In genomic region chr5:131278796-131279124, GRCh38 we compare ENCODE assay signal across 8 cellular contexts. TPM values are rescaled to one million over a fixed set of nuclear protein-coding genes. Genes with fewer than 3 reads are reported as not detected.
A peak's percentile ranks its signal among the peaks of the same experiment; 100 is the strongest.
DNase-seq lines count a peak whose midpoint lies in the region; ATAC-seq and TF ChIP-seq lines count a peak whose summit lies in the region.
"Not testable (repeated sequence)": the region's sequence is repeated elsewhere in the genome, so short reads cannot be mapped to it uniquely, and the experiment has no call there.

No MANE protein-coding gene starts in this region.

- H3K27ac ChIP-seq in CD4-positive, alpha-beta memory T cell (ENCODE audit: low read depth, low read length) = not testable (repeated sequence)
- H3K27ac ChIP-seq in Karpas-422 (ENCODE audit: low read length) = peak overlapping the region; percentile 67

- intact Hi-C loops in CD4-positive, alpha-beta memory T cell (cut with micrococcal nuclease); dendritic cell treated with granulocyte-macrophage colony-stimulating factor and Interleukin-4, amounts not matched to agents 40 ng/mL and 50 ng/mL, for 4 days (cut with micrococcal nuclease): not testable (repeated sequence)
- intact Hi-C loops in natural killer cell (cut with micrococcal nuclease) = loop anchor here (5.0 kb wide), 1 partner anchor 71 kb away; no protein-coding TSS in a partner anchor

- not testable (repeated sequence) for H3K9me2 ChIP-seq in Karpas-422 (replicated peaks; ENCODE audit: insufficient read depth, low read length)

- peak overlapping the region; percentile 52 for H3K4me2 ChIP-seq in Karpas-422 (ENCODE audit: low read depth, low read length, poor library complexity, severe bottlenecking)

- H3K27ac Mint-ChIP-seq in CD4-positive, alpha-beta memory T cell = peak overlapping the region; percentile 76 to 96 (median 92)
- peak overlapping the region; percentile 92 for H3K27ac Mint-ChIP-seq in T-helper 2 cell treated with Interferon-gamma antibody and Interleukin-4, amounts not matched to agents 5 μg/mL and 100 μg/mL, for 36 hours
- H3K27ac Mint-ChIP-seq in activated T-cell treated with anti-CD3 and anti-CD28 coated beads, Interleukin-2, amount 50 U/mL, for 24 hours = peak overlapping the region; percentile 93
- H3K27ac Mint-ChIP-seq in activated naive CD8-positive, alpha-beta T cell = peak overlapping the region; percentile 95
- H3K27ac Mint-ChIP-seq in dendritic cell treated with granulocyte-macrophage colony-stimulating factor and Interleukin-4, amounts not matched to agents 40 ng/mL and 50 ng/mL, for 4 days = peak overlapping the region; percentile 57
- peak overlapping the region; percentile 82 to 93 for H3K27ac Mint-ChIP-seq in natural killer cell
- H3K27ac Mint-ChIP-seq in stimulated activated naive CD8-positive, alpha-beta T cell treated with anti-CD3 and anti-CD28 coated beads, Interleukin-15, amount 100 ng/mL, for 72 hours = peak overlapping the region; percentile 91 to 98

- CTCF ChIA-PET in CD4-positive, alpha-beta memory T cell (lab: Charles Lee; ENCODE audit: partially characterized antibody) = interaction anchor here (1.0 to 2.2 kb wide), 4 partner anchors 11 to 78 kb away, joined by 3 to 7 read pairs (median 3); no protein-coding TSS in a partner anchor

- H3K36me3 ChIP-seq in CD4-positive, alpha-beta memory T cell (ENCODE audit: insufficient read depth, low read length) = not testable (repeated sequence)
- H3K36me3 ChIP-seq in Karpas-422 (ENCODE audit: insufficient read depth, low read length) = peaks cover 13% of the 10 kb centered on the region; the same call in 1 of the 2 replicates

- peak overlapping the region; percentile 36 to 90 (median 67) for H3K4me3 Mint-ChIP-seq in CD4-positive, alpha-beta memory T cell
- H3K4me3 Mint-ChIP-seq in T-helper 2 cell treated with Interferon-gamma antibody and Interleukin-4, amounts not matched to agents 5 μg/mL and 100 μg/mL, for 36 hours = peak overlapping the region; percentile 33
- H3K4me3 Mint-ChIP-seq in activated T-cell treated with anti-CD3 and anti-CD28 coated beads, Interleukin-2, amount 50 U/mL, for 24 hours = peak overlapping the region; percentile 45
- peak overlapping the region; percentile 61 for H3K4me3 Mint-ChIP-seq in activated naive CD8-positive, alpha-beta T cell
- not testable (repeated sequence) for H3K4me3 Mint-ChIP-seq in dendritic cell treated with granulocyte-macrophage colony-stimulating factor and Interleukin-4, amounts not matched to agents 40 ng/mL and 50 ng/mL, for 4 days
- H3K4me3 Mint-ChIP-seq in natural killer cell = peak overlapping the region; percentile 78
- H3K4me3 Mint-ChIP-seq in stimulated activated naive CD8-positive, alpha-beta T cell treated with anti-CD3 and anti-CD28 coated beads, Interleukin-15, amount 100 ng/mL, for 72 hours = peak overlapping the region; percentile 47 to 89

- peak in 1 of 5 donors; percentile 51 for DNase-seq in CD4-positive, alpha-beta memory T cell
- DNase-seq in Karpas-422; T-helper 2 cell treated with Interferon-gamma antibody and Interleukin-4, amounts not matched to agents 5 μg/mL and 100 μg/mL, for 36 hours (ENCODE audit: low spot score); activated T-cell treated with anti-CD3 and anti-CD28 coated beads, Interleukin-2, amount 50 U/mL, for 24 hours; natural killer cell; stimulated activated naive CD8-positive, alpha-beta T cell treated with anti-CD3 and anti-CD28 coated beads, Interleukin-15, amount 100 ng/mL, for 72 hours: not testable (repeated sequence)

- H3K27me3 Mint-ChIP-seq in CD4-positive, alpha-beta memory T cell; T-helper 2 cell treated with Interferon-gamma antibody and Interleukin-4, amounts not matched to agents 5 μg/mL and 100 μg/mL, for 36 hours (ENCODE audit: low read depth); activated T-cell treated with anti-CD3 and anti-CD28 coated beads, Interleukin-2, amount 50 U/mL, for 24 hours; activated naive CD8-positive, alpha-beta T cell; dendritic cell treated with granulocyte-macrophage colony-stimulating factor and Interleukin-4, amounts not matched to agents 40 ng/mL and 50 ng/mL, for 4 days; natural killer cell (ENCODE audit: low read depth in 2 of 2); stimulated activated naive CD8-positive, alpha-beta T cell treated with anti-CD3 and anti-CD28 coated beads, Interleukin-15, amount 100 ng/mL, for 72 hours: not testable (repeated sequence)

- H3K36me3 Mint-ChIP-seq in CD4-positive, alpha-beta memory T cell = peaks cover 14 to 45% of the 10 kb centered on the region in 2 donors
- H3K36me3 Mint-ChIP-seq in T-helper 2 cell treated with Interferon-gamma antibody and Interleukin-4, amounts not matched to agents 5 μg/mL and 100 μg/mL, for 36 hours (ENCODE audit: low read depth) = peaks cover 58% of the 10 kb centered on the region
- H3K36me3 Mint-ChIP-seq in activated T-cell treated with anti-CD3 and anti-CD28 coated beads, Interleukin-2, amount 50 U/mL, for 24 hours (ENCODE audit: low read depth) = peaks cover 58% of the 10 kb centered on the region
- not testable (repeated sequence) for H3K36me3 Mint-ChIP-seq in activated naive CD8-positive, alpha-beta T cell; natural killer cell
- peaks cover 31% of the 10 kb centered on the region for H3K36me3 Mint-ChIP-seq in dendritic cell treated with granulocyte-macrophage colony-stimulating factor and Interleukin-4, amounts not matched to agents 40 ng/mL and 50 ng/mL, for 4 days (ENCODE audit: low read depth)

- H3K4me1 ChIP-seq in CD4-positive, alpha-beta memory T cell (ENCODE audit: insufficient read depth, low read length) = peaks cover 89% of the 10 kb centered on the region
- H3K4me1 ChIP-seq in Karpas-422 (ENCODE audit: low read length) = peaks cover 78% of the 10 kb centered on the region

- H3K27me3 ChIP-seq in CD4-positive, alpha-beta memory T cell (ENCODE audit: insufficient read depth, low read length); Karpas-422 (ENCODE audit: low read length): not testable (repeated sequence)

- peaks cover 0 to 15% (median 0%) of the 10 kb centered on the region in 8 donors for H3K9me3 Mint-ChIP-seq in CD4-positive, alpha-beta memory T cell
- not testable (repeated sequence) for H3K9me3 Mint-ChIP-seq in T-helper 2 cell treated with Interferon-gamma antibody and Interleukin-4, amounts not matched to agents 5 μg/mL and 100 μg/mL, for 36 hours; activated T-cell treated with anti-CD3 and anti-CD28 coated beads, Interleukin-2, amount 50 U/mL, for 24 hours; activated naive CD8-positive, alpha-beta T cell (ENCODE audit: low read depth); dendritic cell treated with granulocyte-macrophage colony-stimulating factor and Interleukin-4, amounts not matched to agents 40 ng/mL and 50 ng/mL, for 4 days; natural killer cell; stimulated activated naive CD8-positive, alpha-beta T cell treated with anti-CD3 and anti-CD28 coated beads, Interleukin-15, amount 100 ng/mL, for 72 hours

- H3K4me3 ChIP-seq in CD4-positive, alpha-beta memory T cell (ENCODE audit: low read length in 2 of 2); Karpas-422 (ENCODE audit: low read length): not testable (repeated sequence)

- peaks cover 56 to 87% (median 72%) of the 10 kb centered on the region in 4 donors for H3K4me1 Mint-ChIP-seq in CD4-positive, alpha-beta memory T cell
- H3K4me1 Mint-ChIP-seq in T-helper 2 cell treated with Interferon-gamma antibody and Interleukin-4, amounts not matched to agents 5 μg/mL and 100 μg/mL, for 36 hours (ENCODE audit: low read depth) = peaks cover 73% of the 10 kb centered on the region
- H3K4me1 Mint-ChIP-seq in activated T-cell treated with anti-CD3 and anti-CD28 coated beads, Interleukin-2, amount 50 U/mL, for 24 hours (ENCODE audit: low read depth) = peaks cover 93% of the 10 kb centered on the region
- H3K4me1 Mint-ChIP-seq in activated naive CD8-positive, alpha-beta T cell (ENCODE audit: low read depth) = peaks cover 93% of the 10 kb centered on the region
- H3K4me1 Mint-ChIP-seq in dendritic cell treated with granulocyte-macrophage colony-stimulating factor and Interleukin-4, amounts not matched to agents 40 ng/mL and 50 ng/mL, for 4 days (ENCODE audit: low read depth) = peaks cover 61% of the 10 kb centered on the region
- peaks cover 83 to 84% of the 10 kb centered on the region in 2 donors for H3K4me1 Mint-ChIP-seq in natural killer cell
- H3K4me1 Mint-ChIP-seq in stimulated activated naive CD8-positive, alpha-beta T cell treated with anti-CD3 and anti-CD28 coated beads, Interleukin-15, amount 100 ng/mL, for 72 hours = peaks cover 91% of the 10 kb centered on the region

- H3K9me3 ChIP-seq in CD4-positive, alpha-beta memory T cell (ENCODE audit: control insufficient read depth in 1 of 2, low read length in 2 of 2); Karpas-422 (ENCODE audit: low read length): not testable (repeated sequence)

- POLR2A ChIA-PET in CD4-positive, alpha-beta memory T cell (lab: Charles Lee; ENCODE audit: partially characterized antibody) = interaction anchor here (1.5 to 30.3 kb wide), 3 partner anchors 19 to 100 kb away, joined by 3 to 1078 read pairs (median 208); partner anchors contain the start of gene CDC42SE2

- H2AFZ ChIP-seq in Karpas-422 (ENCODE audit: low read length) = not testable (repeated sequence)

- H3K9ac ChIP-seq in Karpas-422 (ENCODE audit: low read length) = not testable (repeated sequence)

- H4K20me1 ChIP-seq in Karpas-422 (ENCODE audit: insufficient read depth, low read depth, low read length) = not testable (repeated sequence)

- TF ChIP-seq CTCF in natural killer cell (IDR thresholded peaks at IDR 0.05) = not testable (repeated sequence)

- H3K79me2 ChIP-seq in Karpas-422 (ENCODE audit: low read length) = peaks cover 96% of the 10 kb centered on the region

- ATAC-seq in natural killer cell; stimulated activated naive CD8-positive, alpha-beta T cell treated with anti-CD3 and anti-CD28 coated beads, Interleukin-15, amount 100 ng/mL, for 72 hours: not testable (repeated sequence)

RNA-seq across cellular contexts. Expression of gene CDC42SE2, which starts 14.9 kb away (rescaled TPM):
- 100 to 1,000 TPM; 298 to 316 TPM for total RNA-seq in CD4-positive, alpha-beta memory T cell
- 100 to 1,000 TPM; 414 to 773 TPM for polyA plus RNA-seq in CD4-positive, alpha-beta memory T cell
- 57.4 and 143 TPM in 2 replicates for total RNA-seq in Karpas-422 (2014; rRNA removed; shearing (Covaris generic); ENCODE audit: low replicate concordance)
- total RNA-seq in natural killer cell = 100 to 1,000 TPM; 140 to 183 (median 166) TPM
